ENCODE assay signal across 30 cellular contexts in the genomic region with DNA sequence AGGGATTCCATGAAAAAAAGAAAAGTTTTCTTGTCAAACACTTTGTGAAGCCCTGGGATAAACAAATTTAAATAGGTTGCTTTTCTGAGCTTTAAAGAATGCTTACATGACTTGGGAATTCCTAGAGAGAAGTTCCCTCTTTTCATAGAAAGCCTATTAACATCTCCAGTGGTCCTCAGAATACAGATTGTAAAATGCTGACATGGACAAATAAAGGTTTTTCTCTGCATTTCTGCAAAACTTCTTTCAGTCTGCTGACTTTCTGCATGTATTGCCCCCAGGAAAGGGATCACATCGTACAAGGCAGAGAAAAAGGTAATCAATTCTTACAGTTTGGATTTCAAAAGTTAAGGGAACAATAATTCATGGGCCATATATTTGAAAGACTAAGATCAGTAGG. TPM values are rescaled to one million over a fixed set of nuclear protein-coding genes. Genes with fewer than 3 reads are reported as not detected.
"Had no signal": no experiment of that assay in that cellular context is flagged by ENCODE, and none has a peak within 500 bp of the region (broad histone marks: within the 10 kb centered on the region; RNA-seq: fewer than 3 reads in every experiment).

No MANE protein-coding gene starts in this region.

- H3K4me1 ChIP-seq: ascending aorta had no signal

- H3K4me3 ChIP-seq: ascending aorta, cardiac muscle cell had no signal

- H3K27ac ChIP-seq: ascending aorta, cardiac muscle cell, VCaP had no signal

- FAIRE-seq: bronchial epithelial cell, TTC549 had no signal

- DNase-seq: activated B cell treated with CpG ODN at 0.5 μM for 24 hours; activated CD4-positive, alpha-beta memory T cell treated with anti-CD3 and anti-CD28 coated beads, Interleukin-2, amount 10 ng/mL, durations not matched to agents 7 days and 5 days; activated CD4-positive, alpha-beta T cell treated with anti-CD3 and anti-CD28 coated beads for 4 hours; activated CD4-positive, alpha-beta T cell treated with anti-CD3 and anti-CD28 coated beads, Interleukin-2, amount 10 ng/mL, durations not matched to agents 24 days and 14 days; activated CD4-positive, alpha-beta T cell treated with anti-CD3 and anti-CD28 coated beads, Interleukin-2, amount 50 U/mL, for 48 hours; activated CD4-positive, CD25-positive, alpha-beta regulatory T cell treated with anti-CD3 and anti-CD28 coated beads, Interleukin-2, amount 50 U/mL, for 72 hours; activated CD8-positive, alpha-beta memory T cell treated with anti-CD3 and anti-CD28 coated beads for 24 hours; activated CD8-positive, alpha-beta memory T cell treated with anti-CD3 and anti-CD28 coated beads, Interleukin-2, amount 10 ng/mL, durations not matched to agents 7 days and 5 days; activated CD8-positive, alpha-beta memory T cell treated with anti-CD3 and anti-CD28 coated beads, Interleukin-2, amount 50 U/mL, for 48 hours; activated CD8-positive, alpha-beta T cell treated with anti-CD3 and anti-CD28 coated beads, Interleukin-2, amount 10 ng/mL, durations not matched to agents 7 days and 5 days; activated effector memory CD4-positive, alpha-beta T cell treated with Interleukin-2 at 50 U/mL for 16 hours; activated gamma-delta T cell; activated naive CD4-positive, alpha-beta T cell treated with anti-CD3 and anti-CD28 coated beads, Interleukin-2, amount 10 ng/mL, durations not matched to agents 7 days and 5 days; activated naive CD4-positive, alpha-beta T cell treated with Interleukin-2 at 50 U/mL for 16 hours; activated naive CD8-positive, alpha-beta T cell treated with anti-CD3 and anti-CD28 coated beads, Interleukin-2, amount 10 ng/mL, durations not matched to agents 7 days and 5 days; activated naive CD8-positive, alpha-beta T cell treated with anti-CD3 and anti-CD28 coated beads, Interleukin-2, amount 50 U/mL, for 24 hours; activated T-cell treated with anti-CD3 and anti-CD28 coated beads, Interleukin-2, amount 50 U/mL, for 24 hours; activated T-cell treated with anti-CD3 and anti-CD28 coated beads, Interleukin-2, amount 50 U/mL, for 48 hours; amygdala; anterior cingulate cortex; caudate nucleus; cerebellar nuclear complex; T-helper 2 cell; T-helper 9 cell had no signal

- H3K36me3 ChIP-seq: ascending aorta, cardiac muscle cell had no signal

- H3K27me3 ChIP-seq: ascending aorta, cardiac muscle cell had no signal

- ATAC-seq: activated CD8-positive, alpha-beta memory T cell treated with anti-CD3 and anti-CD28 coated beads, Interleukin-2, amount 10 ng/mL, durations not matched to agents 7 days and 5 days; activated CD8-positive, alpha-beta T cell treated with anti-CD3 and anti-CD28 coated beads, Interleukin-2, amount 10 ng/mL, durations not matched to agents 7 days and 5 days; activated naive CD8-positive, alpha-beta T cell treated with anti-CD3 and anti-CD28 coated beads, Interleukin-2, amount 50 U/mL, for 24 hours had no signal

- H3K9me3 ChIP-seq: ascending aorta had no signal

RNA-seq across cellular contexts. Expression of a gene that starts 20.6 kb away (rescaled TPM):
- total RNA-seq: activated B cell treated with CpG ODN at 0.5 μM for 24 hours; activated CD4-positive, alpha-beta memory T cell treated with anti-CD3 and anti-CD28 coated beads, Interleukin-2, amount 10 ng/mL, durations not matched to agents 7 days and 5 days; activated CD4-positive, alpha-beta T cell treated with anti-CD3 and anti-CD28 coated beads, Interleukin-2, amount 10 ng/mL, durations not matched to agents 24 days and 14 days; activated CD8-positive, alpha-beta memory T cell treated with anti-CD3 and anti-CD28 coated beads, Interleukin-2, amount 10 ng/mL, durations not matched to agents 7 days and 5 days; activated CD8-positive, alpha-beta T cell treated with anti-CD3 and anti-CD28 coated beads, Interleukin-2, amount 10 ng/mL, durations not matched to agents 7 days and 5 days; activated naive CD8-positive, alpha-beta T cell treated with anti-CD3 and anti-CD28 coated beads, Interleukin-2, amount 10 ng/mL, durations not matched to agents 7 days and 5 days; activated T-helper 2 cell treated with anti-CD3 and anti-CD28 coated beads, Interferon-gamma antibody, Interleukin-2, Interleukin-4, amounts not matched to agents 10 μg/mL and 5 μg/mL and 100 μg/mL, durations not matched to agents 14 hours and 24 hours and 36 hours; bronchial epithelial cell had no signal
